In the genomic region with DNA sequence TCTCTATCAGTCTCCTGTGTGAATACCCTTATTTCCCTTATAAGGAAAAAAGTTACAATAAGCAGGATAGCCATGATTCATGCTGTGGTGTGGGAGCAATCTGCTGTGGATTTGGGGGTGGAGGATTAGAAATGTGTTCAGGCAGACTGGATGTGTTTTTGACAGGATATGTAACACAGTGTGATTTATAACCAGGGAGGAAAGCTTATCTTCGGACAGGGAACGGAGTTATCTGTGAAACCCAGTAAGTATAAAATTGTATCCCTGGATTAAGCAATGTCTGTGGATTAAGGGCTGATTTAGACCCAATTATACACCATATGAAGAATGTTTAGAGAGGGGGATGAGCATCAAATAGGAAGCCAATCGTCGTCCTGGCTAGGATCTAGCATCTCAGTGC, we compare ENCODE assay signal across 9 cellular contexts.
DNase-seq lines count a peak whose midpoint lies in the region; ATAC-seq and TF ChIP-seq lines count a peak whose summit lies in the region.
"Had no signal": no experiment of that assay in that cellular context is flagged by ENCODE, and none has a peak within 500 bp of the region (broad histone marks: within the 10 kb centered on the region; RNA-seq: fewer than 3 reads in every experiment).

No MANE protein-coding gene starts in this region.

- H3K4me1 Mint-ChIP-seq in central memory CD8-positive, alpha-beta T cell = peaks cover 82% of the 10 kb centered on the region

- no peaks in the 10 kb centered on the region for H4K20me1 ChIP-seq in smooth muscle cell (ENCODE audit: low read depth)

- no peaks in the 10 kb centered on the region for H3K36me3 ChIP-seq in smooth muscle cell (ENCODE audit: low read depth)
- no peaks in the 10 kb centered on the region for H3K36me3 ChIP-seq in lower lobe of right lung

- no peak overlapping the region for H3K27ac ChIP-seq in smooth muscle cell (ENCODE audit: low read depth)
- H3K27ac ChIP-seq in lower lobe of right lung = no peak overlapping the region

- 19% methylated on average over 4 of the region's 4 CpGs for WGBS in smooth muscle cell (ENCODE audit: low lambda C conversion rate)

- peak overlapping the region; percentile 85 for H3K4me3 Mint-ChIP-seq in central memory CD8-positive, alpha-beta T cell

- H3K27me3 ChIP-seq in smooth muscle cell (ENCODE audit: low read depth) (no peaks in the 10 kb centered on the region), lower lobe of right lung (ENCODE audit: low read depth) (no peaks in the 10 kb centered on the region)

- H3K9me3 ChIP-seq in smooth muscle cell (replicated peaks; ENCODE audit: low read depth) = no peaks in the 10 kb centered on the region
- H3K9me3 ChIP-seq in lower lobe of right lung = no peaks in the 10 kb centered on the region

- H3K9ac ChIP-seq in smooth muscle cell (ENCODE audit: low read depth) = no peak overlapping the region

- intact Hi-C loops in lower lobe of right lung (cut with DNase I) = no loop called here

- H3K4me2 ChIP-seq in smooth muscle cell = no peak overlapping the region

- H3F3A ChIP-seq in smooth muscle cell (ENCODE audit: low read depth) = no peaks in the 10 kb centered on the region

- H3K9me3 Mint-ChIP-seq in central memory CD8-positive, alpha-beta T cell = no peaks in the 10 kb centered on the region

- H3K27ac Mint-ChIP-seq in central memory CD8-positive, alpha-beta T cell (ENCODE audit: low read depth) = peak overlapping the region; percentile 97

- no peak overlapping the region for H2AFZ ChIP-seq in smooth muscle cell (ENCODE audit: low read depth)

- peak; percentile 20 for DNase-seq in GM04504 (ENCODE audit: low read depth)
- DNase-seq in OCI-M1 (lab: John Stamatoyannopoulos, UW) = peak; percentile 41
- DNase-seq in central memory CD8-positive, alpha-beta T cell (ENCODE audit: low spot score in 2 of 2) = no peak
- peak; percentile 40 for DNase-seq in putamen (ENCODE audit: low spot score)
- DNase-seq in smooth muscle cell (lab: John Stamatoyannopoulos, UW; ENCODE audit: unreplicated experiment) = no peak
- no peak for DNase-seq in activated effector memory CD4-positive, alpha-beta T cell treated with anti-CD3 and anti-CD28 coated beads, Interleukin-2, amount 50 U/mL, for 16 hours
- DNase-seq in lower lobe of right lung = no peak
- DNase-seq in NCI-H748 (lab: John Stamatoyannopoulos, UW; ENCODE audit: unreplicated experiment) = no peak
- DNase-seq: NCI-H1417 treated with DMSO at 0.1 percent for 48 hours had no signal

- no peaks in the 10 kb centered on the region for H3K27me3 Mint-ChIP-seq in central memory CD8-positive, alpha-beta T cell

- H3K36me3 Mint-ChIP-seq in central memory CD8-positive, alpha-beta T cell (ENCODE audit: insufficient read depth) = peaks cover 79% of the 10 kb centered on the region

- ATAC-seq in central memory CD8-positive, alpha-beta T cell (replicated peaks; ENCODE audit: extremely low read depth, poor library complexity, severe bottlenecking) = no peak
- ATAC-seq in lower lobe of right lung = no peak

- H3K4me1 ChIP-seq in smooth muscle cell (ENCODE audit: low read depth) (no peaks in the 10 kb centered on the region), lower lobe of right lung (no peaks in the 10 kb centered on the region)

- H3K79me2 ChIP-seq in smooth muscle cell (ENCODE audit: low read depth) = no peaks in the 10 kb centered on the region

- H3K4me3 ChIP-seq in smooth muscle cell (no peak overlapping the region), lower lobe of right lung (no peak overlapping the region)

- no peak for TF ChIP-seq CTCF in smooth muscle cell (IDR thresholded peaks at IDR 0.05; ENCODE audit: borderline replicate concordance, insufficient read depth, poor library complexity, severe bottlenecking)
- no peak for TF ChIP-seq CTCF in lower lobe of right lung (IDR thresholded peaks at IDR 0.05)

Comparison
In these comparisons a context has a peak if more than half of its experiments do, and no peak if none do; other contexts are left out.
1. DNase-seq: peak in GM04504 (single experiment), OCI-M1 (single experiment) and putamen (single experiment); none in central memory CD8-positive, alpha-beta T cell (0 of 2), smooth muscle cell (single experiment), activated effector memory CD4-positive, alpha-beta T cell treated with anti-CD3 and anti-CD28 coated beads, Interleukin-2, amount 50 U/mL, for 16 hours (single experiment), lower lobe of right lung (single experiment) and NCI-H748 (single experiment).